20 cellular contexts compared by ENCODE assay signal in genomic region chrX:44896566-44897186, GRCh38. TPM values are rescaled to one million over a fixed set of nuclear protein-coding genes. Genes with fewer than 3 reads are reported as not detected.
DNase-seq lines count a peak whose midpoint lies in the region; ATAC-seq, FAIRE-seq and TF ChIP-seq lines count a peak whose summit lies in the region.
"Had no signal": no experiment of that assay in that cellular context is flagged by ENCODE, and none has a peak within 500 bp of the region (broad histone marks: within the 10 kb centered on the region; RNA-seq: fewer than 3 reads in every experiment).

No MANE protein-coding gene starts in this region.

- CTCF ChIA-PET in A549 (lab: Yijun Ruan, JAX) (interaction anchor here (1.0 to 1.5 kb wide), 2 partner anchors 10 to 15 kb away, joined by 3 to 6 read pairs; no protein-coding TSS in a partner anchor), HCT116 (lab: Charles Lee) (no interaction called here), GM12878 (lab: Yijun Ruan, JAX) (interaction anchor here (0.6 kb wide), 2 partner anchors 66 to 193 kb away, joined by 3 read pairs; no protein-coding TSS in a partner anchor)

- no peaks in the 10 kb centered on the region for H3K9me3 ChIP-seq in A549
- H3K9me3 ChIP-seq in HCT116 (ENCODE audit: control insufficient read depth in 1 of 2, insufficient read depth in 1 of 2, low read depth in 1 of 2, low read length in 2 of 2), result no peaks in the 10 kb centered on the region
- no peaks in the 10 kb centered on the region; the same call in 1 of the 3 replicates for H3K9me3 ChIP-seq in GM12878 (replicated peaks; ENCODE audit: control insufficient read depth, insufficient read depth, low read length)

- TF ChIP-seq EP300 in A549 (IDR thresholded peaks at IDR 0.05) (no peak), GM12878 (IDR thresholded peaks at IDR 0.05; ENCODE audit: borderline replicate concordance in 1 of 2, control insufficient read depth in 1 of 2, low read depth in 2 of 2, low read length in 2 of 2) (no peak)

- POLR2A ChIA-PET in A549 (lab: Yijun Ruan, JAX) (no interaction called here), HCT116 (lab: Charles Lee) (no interaction called here), GM12878 (lab: Charles Lee) (interaction anchor here (0.6 to 0.7 kb wide), 3 partner anchors 20 to 802 kb away, joined by 4 read pairs; no protein-coding TSS in a partner anchor)

- H3K36me3 ChIP-seq in HCT116 (ENCODE audit: control insufficient read depth in 1 of 2, insufficient read depth in 2 of 2, low read length in 2 of 2), result no peaks in the 10 kb centered on the region
- H3K36me3 ChIP-seq in GM12878 (ENCODE audit: control insufficient read depth in 2 of 2, insufficient read depth in 2 of 2, low read length in 1 of 2), result no peaks in the 10 kb centered on the region

- H3K4me3 ChIP-seq in A549 (no peak overlapping the region), HCT116 (replicated peaks in 1 of 2; ENCODE audit: low read depth in 1 of 2, low read length in 2 of 2) (no peak overlapping the region), GM12878 (no peak overlapping the region)
- H3K4me3 ChIP-seq: BLaER1 had no signal

- BruUV-seq in HCT116 (replicated peaks; lab: Mats Ljungman, UMichigan), result no TSS peak
- BruUV-seq in GM12878 (replicated peaks; lab: Mats Ljungman, UMichigan), result no TSS peak

- no peak overlapping the region for H2AFZ ChIP-seq in HCT116 (ENCODE audit: low read depth, low read length, poor library complexity, severe bottlenecking)
- no peak overlapping the region for H2AFZ ChIP-seq in GM12878 (ENCODE audit: control insufficient read depth, low read depth, low read length)

- H3K4me2 ChIP-seq in A549 (no peak overlapping the region), HCT116 (ENCODE audit: low read length) (0 out of 2 replicates have a peak overlapping the region, but pooled peaks have one; percentile 47), GM12878 (ENCODE audit: control insufficient read depth, insufficient read depth) (no peak overlapping the region)
- H3K4me2 ChIP-seq: BLaER1, KMS-11 had no signal

- FAIRE-seq in A549 (lab: Jason Lieb, UNC), result peak; percentile 70
- no peak for FAIRE-seq in GM12878 (lab: Jason Lieb, UNC)
- FAIRE-seq: H54, HepG2 had no signal

- 96% methylated on average over 2 of the region's 2 CpGs for WGBS in A549 (ENCODE audit: missing lambda C conversion rate)
- 92% methylated on average over 2 of the region's 2 CpGs for WGBS in GM12878 (ENCODE audit: insufficient coverage, insufficient replicate concordance, low lambda C conversion rate, missing lambda C conversion rate)

- TF ChIP-seq RAD21 in A549 (conservative IDR thresholded peaks at IDR 0.05 in 1 of 2, IDR thresholded peaks at IDR 0.05 in 1 of 2), result no peak
- TF ChIP-seq RAD21 in HCT116 (IDR thresholded peaks at IDR 0.05; ENCODE audit: low read depth), result no peak
- no peak for TF ChIP-seq RAD21 in GM12878 (IDR thresholded peaks at IDR 0.05; ENCODE audit: insufficient read depth, low read depth, low read length)

- no peaks in the 10 kb centered on the region for H3K9me2 ChIP-seq in HCT116 (ENCODE audit: insufficient read depth)

- intact Hi-C loops in HCT116 (cut with micrococcal nuclease) (no loop called here), GM12878 (cut with micrococcal nuclease; ENCODE audit: unreplicated experiment) (no loop called here)

- H4K20me1 ChIP-seq in HCT116 (ENCODE audit: insufficient read depth), result no peaks in the 10 kb centered on the region
- H4K20me1 ChIP-seq in GM12878 (ENCODE audit: control insufficient read depth, insufficient read depth), result peaks cover 4% of the 10 kb centered on the region; the same call in 1 of the 2 replicates

- H3K27ac ChIP-seq in A549 (no peak overlapping the region), C4-2B (peak overlapping the region; percentile 48; the same call in 1 of the 2 replicates), HCT116 (ENCODE audit: low read depth, low read length) (no peak overlapping the region; the same call in 1 of the 2 replicates), GM12878 (ENCODE audit: control insufficient read depth, insufficient read depth) (no peak overlapping the region)
- H3K27ac ChIP-seq: BLaER1, KMS-11 had no signal

- TF ChIP-seq POLR2A in A549 (IDR thresholded peaks at IDR 0.05; ENCODE audit: low read length), result no peak
- TF ChIP-seq POLR2A in HCT116 (IDR thresholded peaks at IDR 0.05; ENCODE audit: borderline replicate concordance, extremely low read depth, insufficient read depth, insufficient read length), result no peak
- TF ChIP-seq POLR2A in GM12878 (IDR thresholded peaks at IDR 0.05; ENCODE audit: low read depth, low read length), result no peak

- ATAC-seq in A549, result no peak
- ATAC-seq in HCT116, result no peak
- ATAC-seq in GM12878, result no peak
- no peak for ATAC-seq in GM19467 (IDR thresholded peaks at IDR 0.05; ENCODE audit: unreplicated experiment)
- ATAC-seq: HepG2 had no signal

- no peak for TF ChIP-seq CTCF in A549 (IDR thresholded peaks at IDR 0.05)
- TF ChIP-seq CTCF in C4-2B (conservative IDR thresholded peaks at IDR 0.05), result no peak
- no peak for TF ChIP-seq CTCF in HCT116 (IDR thresholded peaks at IDR 0.05 in 2 of 3, conservative IDR thresholded peaks at IDR 0.05 in 1 of 3; ENCODE audit: borderline replicate concordance in 1 of 3, insufficient read depth in 1 of 3, low read depth in 2 of 3, low read length in 2 of 3)
- TF ChIP-seq CTCF in GM12878 (IDR thresholded peaks at IDR 0.05 in 2 of 3, conservative IDR thresholded peaks at IDR 0.05 in 1 of 3; ENCODE audit: control insufficient read depth in 2 of 3, extremely low read depth in 1 of 3, insufficient read depth in 1 of 3, low read depth in 3 of 3, low read length in 3 of 3), result no peak

- H3K27me3 ChIP-seq in HCT116 (ENCODE audit: insufficient read depth, low read length), result no peaks in the 10 kb centered on the region
- no peaks in the 10 kb centered on the region for H3K27me3 ChIP-seq in GM12878 (replicated peaks in 1 of 2; ENCODE audit: control insufficient read depth in 2 of 2, insufficient read depth in 2 of 2, low read length in 1 of 2)
- H3K27me3 ChIP-seq: BLaER1 had no signal

- H3K9ac ChIP-seq in HCT116 (ENCODE audit: low read length), result no peak overlapping the region
- H3K9ac ChIP-seq in GM12878 (ENCODE audit: control insufficient read depth, insufficient read depth, low read length), result no peak overlapping the region
- H3K9ac ChIP-seq: BLaER1, KMS-11 had no signal

- H3K4me1 ChIP-seq in A549 (peaks cover 16% of the 10 kb centered on the region), HCT116 (ENCODE audit: control insufficient read depth in 1 of 2, insufficient read depth in 2 of 2, low read length in 2 of 2) (peaks cover 3 to 32% of the 10 kb centered on the region in 2 experiments), GM12878 (ENCODE audit: control insufficient read depth, insufficient read depth, low read length) (peaks cover 9% of the 10 kb centered on the region)

- RAD21 ChIA-PET in HCT116 (lab: Charles Lee; ENCODE audit: low non-redundant PET in 1 of 2, low total read pairs in 2 of 2, uncharacterized antibody in 2 of 2, unreplicated experiment in 2 of 2) (no interaction called here), GM12878 (lab: Charles Lee; ENCODE audit: unreplicated experiment) (interaction anchor here (0.6 to 1.1 kb wide), 3 partner anchors 24 to 289 kb away, joined by 3 read pairs; partner anchors contain the start of gene KDM6A)

- H3K79me2 ChIP-seq in HCT116 (ENCODE audit: insufficient read depth, low read length) (peaks cover 89% of the 10 kb centered on the region), GM12878 (ENCODE audit: control insufficient read depth, insufficient read depth, low read length) (peaks cover 79% of the 10 kb centered on the region)

- in situ Hi-C loops in GM12878 (cut with MboI), result loop anchor here (25.0 kb wide), 2 partner anchors 166 to 866 kb away; no protein-coding TSS in a partner anchor

- DNase-seq in A549 (ENCODE audit: low read depth in 1 of 2, low spot score in 1 of 2) (no peak), HCT116 (ENCODE audit: low read depth, low spot score) (no peak), GM12878 (ENCODE audit: low read depth, low spot score) (no peak), D341Med (ENCODE audit: low spot score) (no peak), kidney glomerular epithelial cell (lab: John Stamatoyannopoulos, UW) (no peak)
- no peak for DNase-seq in activated naive CD4-positive, alpha-beta T cell (lab: John Stamatoyannopoulos, UW)
- DNase-seq: AML-193; Calu3; CD4-positive, CD25-positive, alpha-beta regulatory T cell; DMS79; EL; GDM1 had no signal

- SMC1A ChIA-PET in GM12878 (lab: Charles Lee; ENCODE audit: uncharacterized antibody, unreplicated experiment), result interaction anchor here (0.6 to 5.1 kb wide), 4 partner anchors 21 to 267 kb away, joined by 3 to 50 read pairs (median 4); no protein-coding TSS in a partner anchor

RNA-seq across cellular contexts. Expression of gene KDM6A, which starts 23.7 kb away (rescaled TPM):
- polyA plus RNA-seq in A549 (2011; rRNA removed) (18.4 and 24.1 TPM in 2 replicates), A549 (2017; fragmentation: RNase III; extraction: RNeasy Plus Mini Kit Qiagen cat#74134 plus additional on column Dnase treatment) (8.5 to 9.3 TPM (median 9.0 TPM) in 3 replicates), GM12878 (2011; rRNA removed) (28.5 and 34.9 TPM in 2 replicates), GM12878 (2014; fragmentation: Illumina TruSeq; extraction: Trizol) (22.8 and 26.2 TPM in 2 replicates), GM12878 (2014; fragmentation: Nextera tagmentation; extraction: Ambion mirVana) (1 to 10 TPM; 7.9 to 8.9 TPM), GM12878 (2014; rRNA removed) (13.2 and 18.0 TPM in 2 replicates), GM12878 (2016; fragmentation: Nextera tagmentation; extraction: Ambion mirVana) (10 to 100 TPM; 13.3 to 14.2 TPM)
- 5.6 and 8.8 TPM in 2 replicates for polyA plus RNA-seq in A549 (2012; cell fraction: cytosol; rRNA removed)
- 9.4 and 10.3 TPM in 2 replicates for polyA plus RNA-seq in A549 (2012; cell fraction: nucleus; rRNA removed)
- polyA minus RNA-seq in A549 (2011; rRNA and poly(A)+ RNA removed), result 41.9 and 46.2 TPM in 2 replicates
- total RNA-seq in HCT116 (2021; ENCODE audit: unreplicated experiment) (21.0 TPM), GM12878 (2014; rRNA removed) (22.1 and 22.8 TPM in 2 replicates), GM12878 (2014; rRNA removed; fragmentation: Illumina TruSeq; extraction: Trizol) (27.1 and 29.0 TPM in 2 replicates), GM12878 (2021) (21.0 and 26.8 TPM in 2 replicates)
- polyA plus RNA-seq in HCT116 (2012), result 16.2 and 16.4 TPM in 2 replicates
- total RNA-seq in GM12878 (2013; cell fraction: nucleolus; rRNA removed), result 165 and 171 TPM in 2 replicates
- polyA plus RNA-seq in GM12878 (2011; ENCODE audit: low read depth), result 12.8 TPM
- 20.3 and 22.7 TPM in 2 replicates for polyA plus RNA-seq in GM12878 (2011; cell fraction: cytosol; rRNA removed)
- 32.6 and 43.8 TPM in 2 replicates for polyA plus RNA-seq in GM12878 (2011; cell fraction: nucleus; rRNA removed)
- 17.5 and 17.7 TPM in 2 replicates for polyA plus RNA-seq in GM12878 (2012)
- 77.5 and 90.0 TPM in 2 replicates for polyA minus RNA-seq in GM12878 (2011; rRNA and poly(A)+ RNA removed)
- polyA minus RNA-seq in GM12878 (2011; cell fraction: cytosol; rRNA and poly(A)+ RNA removed), result 15.4 and 22.4 TPM in 2 replicates
- 53.2 and 73.2 TPM in 2 replicates for polyA minus RNA-seq in GM12878 (2011; cell fraction: nucleus; rRNA and poly(A)+ RNA removed)

RNA-seq across cellular contexts. Expression of gene DUSP21, which starts 52.9 kb away (rescaled TPM):
- polyA plus RNA-seq in A549 (2011; rRNA removed) (not detected in 2 replicates), A549 (2017; fragmentation: RNase III; extraction: RNeasy Plus Mini Kit Qiagen cat#74134 plus additional on column Dnase treatment) (not detected in 3 replicates), GM12878 (2011; rRNA removed) (not detected in 2 replicates), GM12878 (2014; fragmentation: Illumina TruSeq; extraction: Trizol) (not detected in 2 replicates), GM12878 (2014; fragmentation: Nextera tagmentation; extraction: Ambion mirVana) (not detected), GM12878 (2014; rRNA removed) (not detected in 2 replicates), GM12878 (2016; fragmentation: Nextera tagmentation; extraction: Ambion mirVana) (not detected)
- polyA plus RNA-seq in A549 (2012; cell fraction: cytosol; rRNA removed), result not detected in 2 replicates
- not detected in 2 replicates for polyA plus RNA-seq in A549 (2012; cell fraction: nucleus; rRNA removed)
- not detected in 2 replicates for polyA minus RNA-seq in A549 (2011; rRNA and poly(A)+ RNA removed)
- total RNA-seq in HCT116 (2021; ENCODE audit: unreplicated experiment) (not detected), GM12878 (2014; rRNA removed) (not detected in 2 replicates), GM12878 (2014; rRNA removed; fragmentation: Illumina TruSeq; extraction: Trizol) (not detected in 2 replicates), GM12878 (2021) (not detected in 2 replicates)
- polyA plus RNA-seq in HCT116 (2012), result not detected in 2 replicates
- total RNA-seq in GM12878 (2013; cell fraction: nucleolus; rRNA removed), result not detected in 2 replicates
- not detected for polyA plus RNA-seq in GM12878 (2011; ENCODE audit: low read depth)
- polyA plus RNA-seq in GM12878 (2011; cell fraction: cytosol; rRNA removed), result not detected in 2 replicates
- not detected in 2 replicates for polyA plus RNA-seq in GM12878 (2011; cell fraction: nucleus; rRNA removed)
- polyA plus RNA-seq in GM12878 (2012), result not detected in 2 replicates
- not detected in 2 replicates for polyA minus RNA-seq in GM12878 (2011; rRNA and poly(A)+ RNA removed)
- not detected in 2 replicates for polyA minus RNA-seq in GM12878 (2011; cell fraction: cytosol; rRNA and poly(A)+ RNA removed)
- polyA minus RNA-seq in GM12878 (2011; cell fraction: nucleus; rRNA and poly(A)+ RNA removed), result not detected in 2 replicates
- total RNA-seq: A673; Calu3; CD4-positive, CD25-positive, alpha-beta regulatory T cell; HepG2; HT1080 had no signal
- polyA plus RNA-seq: CD4-positive, CD25-positive, alpha-beta regulatory T cell; HepG2 had no signal
